In the genomic region with DNA sequence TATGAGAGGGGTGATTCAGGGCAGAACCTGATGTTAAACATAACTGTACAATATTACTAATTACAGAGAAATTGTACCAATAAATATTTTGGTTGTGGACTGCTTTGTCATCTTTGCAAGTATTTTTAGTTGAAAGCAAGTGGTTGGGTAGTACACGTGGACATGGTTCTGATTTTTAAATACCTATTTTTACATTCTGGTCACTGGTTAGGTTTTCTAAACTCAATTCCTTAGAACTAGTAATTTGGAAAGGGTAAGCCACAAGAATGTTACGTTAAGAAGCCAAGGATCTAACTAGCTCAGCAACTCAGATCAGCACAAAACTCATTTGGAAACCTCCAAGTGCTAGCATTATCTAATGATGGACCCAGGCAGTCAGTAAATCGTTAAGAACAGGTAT, we compare ENCODE assay signal across 10 cellular contexts. TPM values are rescaled to one million over a fixed set of nuclear protein-coding genes. Genes with fewer than 3 reads are reported as not detected.
DNase-seq lines count a peak whose midpoint lies in the region; ATAC-seq and TF ChIP-seq lines count a peak whose summit lies in the region.
"Had no signal": no experiment of that assay in that cellular context is flagged by ENCODE, and none has a peak within 500 bp of the region (broad histone marks: within the 10 kb centered on the region; RNA-seq: fewer than 3 reads in every experiment).

No MANE protein-coding gene starts in this region.

- ATAC-seq in GM18517 (IDR thresholded peaks at IDR 0.05; ENCODE audit: unreplicated experiment) (no peak), GM21390 (IDR thresholded peaks at IDR 0.05; ENCODE audit: unreplicated experiment) (no peak)

- no peaks in the 10 kb centered on the region for H3K36me3 ChIP-seq in rectal smooth muscle tissue (ENCODE audit: control insufficient read depth, insufficient read depth, low read length)

- peak overlapping the region; percentile 85 for H3K4me3 ChIP-seq in epithelial cell of proximal tubule (ENCODE audit: low read depth, low read length)
- H3K4me3 ChIP-seq in rectal smooth muscle tissue (ENCODE audit: low read length) = peak overlapping the region; percentile 27
- H3K4me3 ChIP-seq: lung had no signal

- H3K27ac ChIP-seq in rectal smooth muscle tissue (ENCODE audit: low read depth, low read length) = no peak overlapping the region

- no peaks in the 10 kb centered on the region for H3K27me3 ChIP-seq in rectal smooth muscle tissue (ENCODE audit: control insufficient read depth, insufficient read depth, low read length)

- DNase-seq in EH (ENCODE audit: low read depth) (peak; percentile 57), M059J (ENCODE audit: low read depth) (peak; percentile 72), epithelial cell of proximal tubule (ENCODE audit: low read depth) (no peak), midbrain (lab: John Stamatoyannopoulos, UW) (no peak), NCI-H146 treated with DMSO at 0.1 percent for 48 hours (lab: John Stamatoyannopoulos, UW; ENCODE audit: unreplicated experiment) (no peak)
- DNase-seq: NCI-H524 had no signal

- no peak for TF ChIP-seq CTCF in epithelial cell of proximal tubule (conservative IDR thresholded peaks at IDR 0.05; ENCODE audit: low read depth, low read length)

- no peak overlapping the region for H3K9ac ChIP-seq in rectal smooth muscle tissue (ENCODE audit: low read length)

- peaks cover 3% of the 10 kb centered on the region for H3K4me1 ChIP-seq in rectal smooth muscle tissue (ENCODE audit: control insufficient read depth, insufficient read depth, low read length)

RNA-seq across cellular contexts. Expression of gene EPB41L2, which starts 2.7 kb away (rescaled TPM):
- total RNA-seq in M059J (2014; rRNA removed; shearing (Covaris generic)) = 36.1 and 43.0 TPM in 2 replicates
- 38.3 and 67.1 TPM in 2 replicates for total RNA-seq in epithelial cell of proximal tubule

Comparison
In these comparisons a context has a peak if more than half of its experiments do, and no peak if none do; other contexts are left out.
1. DNase-seq: peak in EH (single experiment) and M059J (single experiment); none in epithelial cell of proximal tubule (single experiment), midbrain (single experiment) and NCI-H146 treated with DMSO at 0.1 percent for 48 hours (single experiment).